ENCODE assay signal across 9 cellular contexts in genomic region chr19:14030997-14031718, GRCh38. TPM values are rescaled to one million over a fixed set of nuclear protein-coding genes. Genes with fewer than 3 reads are reported as not detected.
DNase-seq lines count a peak whose midpoint lies in the region; ATAC-seq lines count a peak whose summit lies in the region.
"Had no signal": no experiment of that assay in that cellular context is flagged by ENCODE, and none has a peak within 500 bp of the region (broad histone marks: within the 10 kb centered on the region; RNA-seq: fewer than 3 reads in every experiment).

No MANE protein-coding gene starts in this region.

- H3K9ac ChIP-seq in stomach smooth muscle (ENCODE audit: low read length in 2 of 2), result peak overlapping the region in 1 of 2 donors; percentile 22

- no peak for DNase-seq in activated CD8-positive, alpha-beta memory T cell treated with anti-CD3 and anti-CD28 coated beads, Interleukin-2, amount 10 ng/mL, durations not matched to agents 7 days and 5 days
- DNase-seq in activated CD8-positive, alpha-beta memory T cell treated with anti-CD3 and anti-CD28 coated beads, Interleukin-2, amount 50 U/mL, for 48 hours, result no peak
- no peak for DNase-seq in activated CD8-positive, alpha-beta T cell treated with anti-CD3 and anti-CD28 coated beads, Interleukin-2, amount 10 ng/mL, durations not matched to agents 7 days and 5 days
- DNase-seq in posterior vena cava (ENCODE audit: low spot score), result no peak
- no peak for DNase-seq in NCI-H2081 treated with DMSO at 0.1 percent for 48 hours (lab: John Stamatoyannopoulos, UW)
- no peak for DNase-seq in AML-193 (lab: John Stamatoyannopoulos, UW)
- DNase-seq: OCI-M1 had no signal

- CTCF ChIA-PET in activated CD8-positive, alpha-beta memory T cell treated with anti-CD3 and anti-CD28 coated beads, Interleukin-2, amount 10 ng/mL, durations not matched to agents 7 days and 5 days (lab: Charles Lee), result interaction anchor here (0.7 to 2.9 kb wide), 40 partner anchors 9 to 169 kb away, joined by 3 to 24 read pairs (median 4); partner anchors contain the start of genes ASF1B, BRME1, CC2D1A and DCAF15
- CTCF ChIA-PET in activated CD8-positive, alpha-beta T cell treated with anti-CD3 and anti-CD28 coated beads, Interleukin-2, amount 10 ng/mL, durations not matched to agents 7 days and 5 days (lab: Charles Lee), result interaction anchor here (0.5 to 3.4 kb wide), 29 partner anchors 9 to 169 kb away, joined by 3 to 23 read pairs (median 4); partner anchors contain the start of genes ASF1B, DCAF15, NANOS3 and RFX1

- H3K4me3 Mint-ChIP-seq in activated CD8-positive, alpha-beta memory T cell treated with anti-CD3 and anti-CD28 coated beads, Interleukin-2, amount 10 ng/mL, durations not matched to agents 7 days and 5 days, result peak overlapping the region; percentile 90
- H3K4me3 Mint-ChIP-seq in activated CD8-positive, alpha-beta T cell treated with anti-CD3 and anti-CD28 coated beads, Interleukin-2, amount 10 ng/mL, durations not matched to agents 7 days and 5 days, result peak overlapping the region; percentile 94

- peak overlapping the region; percentile 90 for H3K27ac Mint-ChIP-seq in activated CD8-positive, alpha-beta memory T cell treated with anti-CD3 and anti-CD28 coated beads, Interleukin-2, amount 10 ng/mL, durations not matched to agents 7 days and 5 days
- peak overlapping the region; percentile 96 for H3K27ac Mint-ChIP-seq in activated CD8-positive, alpha-beta T cell treated with anti-CD3 and anti-CD28 coated beads, Interleukin-2, amount 10 ng/mL, durations not matched to agents 7 days and 5 days

- peaks cover 8% of the 10 kb centered on the region for H3K36me3 Mint-ChIP-seq in activated CD8-positive, alpha-beta memory T cell treated with anti-CD3 and anti-CD28 coated beads, Interleukin-2, amount 10 ng/mL, durations not matched to agents 7 days and 5 days
- H3K36me3 Mint-ChIP-seq in activated CD8-positive, alpha-beta T cell treated with anti-CD3 and anti-CD28 coated beads, Interleukin-2, amount 10 ng/mL, durations not matched to agents 7 days and 5 days (ENCODE audit: low read depth), result peaks cover 12% of the 10 kb centered on the region

- H3K9me3 ChIP-seq in iPS-18c (ENCODE audit: control insufficient read depth, insufficient read depth, low read length), result peaks cover 4% of the 10 kb centered on the region
- no peaks in the 10 kb centered on the region for H3K9me3 ChIP-seq in stomach smooth muscle (ENCODE audit: control insufficient read depth in 2 of 2, low read length in 2 of 2)

- POLR2A ChIA-PET in activated CD8-positive, alpha-beta T cell treated with anti-CD3 and anti-CD28 coated beads, Interleukin-2, amount 10 ng/mL, durations not matched to agents 7 days and 5 days (lab: Charles Lee), result interaction anchor here (0.7 to 2.9 kb wide), 23 partner anchors 9 to 874 kb away, joined by 3 to 49 read pairs (median 6); partner anchors contain the start of genes DCAF15, PODNL1 and RFX1

- H3K4me1 ChIP-seq in stomach smooth muscle (ENCODE audit: control insufficient read depth, insufficient read depth, low read length), result peaks cover 10% of the 10 kb centered on the region

- ATAC-seq in activated CD8-positive, alpha-beta memory T cell treated with anti-CD3 and anti-CD28 coated beads, Interleukin-2, amount 10 ng/mL, durations not matched to agents 7 days and 5 days, result no peak
- ATAC-seq in activated CD8-positive, alpha-beta T cell treated with anti-CD3 and anti-CD28 coated beads, Interleukin-2, amount 10 ng/mL, durations not matched to agents 7 days and 5 days, result no peak

- H3K27ac ChIP-seq in stomach smooth muscle (ENCODE audit: low read length), result no peak overlapping the region

- H3K4me1 Mint-ChIP-seq in activated CD8-positive, alpha-beta memory T cell treated with anti-CD3 and anti-CD28 coated beads, Interleukin-2, amount 10 ng/mL, durations not matched to agents 7 days and 5 days, result peaks cover 18% of the 10 kb centered on the region
- H3K4me1 Mint-ChIP-seq in activated CD8-positive, alpha-beta T cell treated with anti-CD3 and anti-CD28 coated beads, Interleukin-2, amount 10 ng/mL, durations not matched to agents 7 days and 5 days (ENCODE audit: low read depth), result peaks cover 18% of the 10 kb centered on the region

- H3K27me3 ChIP-seq in stomach smooth muscle (ENCODE audit: control insufficient read depth in 1 of 2, insufficient read depth in 2 of 2, low read length in 2 of 2), result peaks cover 15 to 18% of the 10 kb centered on the region in 2 donors

- intact Hi-C loops in posterior vena cava (cut with DNase I), result no loop called here

- H3K9me3 Mint-ChIP-seq in activated CD8-positive, alpha-beta memory T cell treated with anti-CD3 and anti-CD28 coated beads, Interleukin-2, amount 10 ng/mL, durations not matched to agents 7 days and 5 days (ENCODE audit: low read depth), result no peaks in the 10 kb centered on the region
- H3K9me3 Mint-ChIP-seq in activated CD8-positive, alpha-beta T cell treated with anti-CD3 and anti-CD28 coated beads, Interleukin-2, amount 10 ng/mL, durations not matched to agents 7 days and 5 days (ENCODE audit: insufficient read depth), result no peaks in the 10 kb centered on the region

- H3K4me3 ChIP-seq in iPS-18c (ENCODE audit: insufficient read depth, low read depth, low read length) (peak overlapping the region; percentile 94; the same call in 1 of the 2 replicates), stomach smooth muscle (ENCODE audit: low read length in 2 of 2) (peak overlapping the region; percentile 59 to 74)

- peaks cover 6% of the 10 kb centered on the region for H3K27me3 Mint-ChIP-seq in activated CD8-positive, alpha-beta memory T cell treated with anti-CD3 and anti-CD28 coated beads, Interleukin-2, amount 10 ng/mL, durations not matched to agents 7 days and 5 days
- peaks cover 4% of the 10 kb centered on the region for H3K27me3 Mint-ChIP-seq in activated CD8-positive, alpha-beta T cell treated with anti-CD3 and anti-CD28 coated beads, Interleukin-2, amount 10 ng/mL, durations not matched to agents 7 days and 5 days (ENCODE audit: low read depth)

- H3K36me3 ChIP-seq in stomach smooth muscle (ENCODE audit: control insufficient read depth in 2 of 2, insufficient read depth in 2 of 2, low read length in 2 of 2), result no peaks in the 10 kb centered on the region

RNA-seq across cellular contexts. Expression of gene IL27RA, which starts 0.4 kb away (rescaled TPM):
- total RNA-seq in activated CD8-positive, alpha-beta memory T cell treated with anti-CD3 and anti-CD28 coated beads, Interleukin-2, amount 10 ng/mL, durations not matched to agents 7 days and 5 days, result 10 to 100 TPM; 29.7 to 60.3 TPM
- total RNA-seq in activated CD8-positive, alpha-beta T cell treated with anti-CD3 and anti-CD28 coated beads, Interleukin-2, amount 10 ng/mL, durations not matched to agents 7 days and 5 days, result 10 to 100 TPM; 39.7 to 39.8 TPM
- total RNA-seq in posterior vena cava, result 1 to 10 TPM; 3.6 to 5.3 TPM

RNA-seq across cellular contexts. Expression of gene RLN3, which starts 3.2 kb away (rescaled TPM):
- total RNA-seq in activated CD8-positive, alpha-beta memory T cell treated with anti-CD3 and anti-CD28 coated beads, Interleukin-2, amount 10 ng/mL, durations not matched to agents 7 days and 5 days, result not detected
- total RNA-seq in activated CD8-positive, alpha-beta T cell treated with anti-CD3 and anti-CD28 coated beads, Interleukin-2, amount 10 ng/mL, durations not matched to agents 7 days and 5 days, result not detected
- not detected for total RNA-seq in posterior vena cava

RNA-seq across cellular contexts. Expression of gene RFX1, which starts 25.0 kb away (rescaled TPM):
- total RNA-seq in activated CD8-positive, alpha-beta memory T cell treated with anti-CD3 and anti-CD28 coated beads, Interleukin-2, amount 10 ng/mL, durations not matched to agents 7 days and 5 days, result 10 to 100 TPM; 16.0 to 17.8 TPM
- total RNA-seq in activated CD8-positive, alpha-beta T cell treated with anti-CD3 and anti-CD28 coated beads, Interleukin-2, amount 10 ng/mL, durations not matched to agents 7 days and 5 days, result 10 to 100 TPM; 15.9 to 17.7 TPM
- 1 to 10 TPM; 7.5 to 7.8 TPM for total RNA-seq in posterior vena cava

RNA-seq across cellular contexts. Expression of gene PALM3, which starts 30.7 kb away (rescaled TPM):
- not detected for total RNA-seq in activated CD8-positive, alpha-beta memory T cell treated with anti-CD3 and anti-CD28 coated beads, Interleukin-2, amount 10 ng/mL, durations not matched to agents 7 days and 5 days
- not detected for total RNA-seq in activated CD8-positive, alpha-beta T cell treated with anti-CD3 and anti-CD28 coated beads, Interleukin-2, amount 10 ng/mL, durations not matched to agents 7 days and 5 days
- under 1 TPM in 1 of 2 donors, not detected in 1; 0.74 TPM for total RNA-seq in posterior vena cava

RNA-seq across cellular contexts. Expression of gene MISP3, which starts 41.4 kb away (rescaled TPM):
- total RNA-seq in activated CD8-positive, alpha-beta memory T cell treated with anti-CD3 and anti-CD28 coated beads, Interleukin-2, amount 10 ng/mL, durations not matched to agents 7 days and 5 days, result 1 to 10 TPM; 1.4 to 2.4 TPM
- 1 to 10 TPM; 1.0 to 1.1 TPM for total RNA-seq in activated CD8-positive, alpha-beta T cell treated with anti-CD3 and anti-CD28 coated beads, Interleukin-2, amount 10 ng/mL, durations not matched to agents 7 days and 5 days
- 1 to 10 TPM; 1.0 to 1.4 TPM for total RNA-seq in posterior vena cava

Comparison
In these comparisons a context has a peak if more than half of its experiments do, and no peak if none do; other contexts are left out.
1. RNA of gene IL27RA, which starts 0.4 kb away (total RNA-seq): 29.7 to 60.3 TPM in activated CD8-positive, alpha-beta memory T cell treated with anti-CD3 and anti-CD28 coated beads, Interleukin-2, amount 10 ng/mL, durations not matched to agents 7 days and 5 days and 39.7 to 39.8 TPM in activated CD8-positive, alpha-beta T cell treated with anti-CD3 and anti-CD28 coated beads, Interleukin-2, amount 10 ng/mL, durations not matched to agents 7 days and 5 days; 3.6 to 5.3 TPM in posterior vena cava; every median in the first group is over 4 times any median in the second.